ENCODE assay signal across 8 cellular contexts in genomic region chr5:113612060-113612496, GRCh38.
DNase-seq lines count a peak whose midpoint lies in the region; ATAC-seq, FAIRE-seq and TF ChIP-seq lines count a peak whose summit lies in the region.

No MANE protein-coding gene starts in this region.

- peak overlapping the region; percentile 39; the same call in 2 of the 3 replicates for H3K4me2 ChIP-seq in A549

- WGBS in A549 (ENCODE audit: missing lambda C conversion rate), result 1% methylated on average over 4 of the region's 4 CpGs
- WGBS in transverse colon (ENCODE audit: low coverage in 1 of 2), 2 donors, result 2 to 5% methylated on average over 4 of the region's 4 CpGs

- TF ChIP-seq CTCF in A549 (IDR thresholded peaks at IDR 0.05) (peak; percentile 80), GM12864 (IDR thresholded peaks at IDR 0.05; ENCODE audit: low read depth, low read length, missing control alignments) (peak; percentile 35), astrocyte of the cerebellum (IDR thresholded peaks at IDR 0.05; ENCODE audit: low read depth, low read length, missing control alignments) (peak; percentile 25), transverse colon (IDR thresholded peaks at IDR 0.05) (peak; percentile 52 to 62 (median 58))

- peak; percentile 88 for FAIRE-seq in A549 (lab: Jason Lieb, UNC)

- H3K4me1 Mint-ChIP-seq in immature natural killer cell, result no peaks in the 10 kb centered on the region

- H3K9me3 Mint-ChIP-seq in immature natural killer cell, result no peaks in the 10 kb centered on the region

- H3K27ac Mint-ChIP-seq in immature natural killer cell, result no peak overlapping the region

- in situ Hi-C loops in astrocyte of the cerebellum (cut with HindIII; ENCODE audit: low sequenced_read_pairs), result no loop called here
- in situ Hi-C loops in transverse colon (cut with MboI; ENCODE audit: low pct_ligation_motif_present in 1 of 4, low pct_unique_long_range_greater_than_20kb in 1 of 4, low sequenced_read_pairs in 3 of 4), result loop anchor here in 1 of 4 donors (25.0 kb wide), 2 partner anchors 225 to 625 kb away; partner anchors contain the start of gene DCP2

- H3K4me1 ChIP-seq in A549 (no peaks in the 10 kb centered on the region), transverse colon (peaks cover 0 to 3% (median 0%) of the 10 kb centered on the region in 4 donors)

- no peak overlapping the region for H3K4me3 Mint-ChIP-seq in immature natural killer cell

- ATAC-seq in A549 (peak; percentile 62 to 88; a peak in 5 of 6 replicates), HG02588 (IDR thresholded peaks at IDR 0.05; ENCODE audit: unreplicated experiment) (peak; percentile 75), GM19023 (IDR thresholded peaks at IDR 0.05; ENCODE audit: unreplicated experiment) (no peak)

- no peaks in the 10 kb centered on the region; the same call in 2 of the 3 replicates for H3K9me3 ChIP-seq in A549
- H3K9me3 ChIP-seq in transverse colon, result no peaks in the 10 kb centered on the region

- H3K27ac ChIP-seq in A549 (no peak overlapping the region), transverse colon (no peak overlapping the region)

- peaks cover 0 to 4% (median 4%) of the 10 kb centered on the region in 3 donors for H3K27me3 Mint-ChIP-seq in immature natural killer cell (ENCODE audit: low read depth in 3 of 3)

- no peaks in the 10 kb centered on the region for H3K36me3 Mint-ChIP-seq in immature natural killer cell

- intact Hi-C loops in transverse colon (cut with DNase I; ENCODE audit: low total_unique reads), result loop anchor here (10.0 kb wide), 2 partner anchors 1453 to 1633 kb away; no protein-coding TSS in a partner anchor

- POLR2A ChIA-PET in A549 (lab: Yijun Ruan, JAX), result interaction anchor here (0.6 kb wide), 1 partner anchor 99 kb away, joined by 3 read pairs; no protein-coding TSS in a partner anchor

- no peaks in the 10 kb centered on the region for H3K36me3 ChIP-seq in transverse colon

- TF ChIP-seq EP300 in A549 (IDR thresholded peaks at IDR 0.05) (no peak), transverse colon (IDR thresholded peaks at IDR 0.05; ENCODE audit: low read depth) (no peak)

- TF ChIP-seq POLR2A in A549 (IDR thresholded peaks at IDR 0.05; ENCODE audit: low read length) (no peak), transverse colon (IDR thresholded peaks at IDR 0.05) (no peak)

- no peak overlapping the region for H3K4me3 ChIP-seq in A549
- no peak overlapping the region for H3K4me3 ChIP-seq in GM12864 (ENCODE audit: low read depth, low read length)
- no peak overlapping the region for H3K4me3 ChIP-seq in astrocyte of the cerebellum (ENCODE audit: low read depth, low read length)
- no peak overlapping the region for H3K4me3 ChIP-seq in transverse colon

- peak; percentile 77 to 81 for TF ChIP-seq RAD21 in A549 (conservative IDR thresholded peaks at IDR 0.05 in 1 of 2, IDR thresholded peaks at IDR 0.05 in 1 of 2)

- CTCF ChIA-PET in A549 (lab: Yijun Ruan, JAX), result interaction anchor here (0.6 to 2.8 kb wide), 25 partner anchors 9 to 1632 kb away, joined by 3 to 36 read pairs (median 4); no protein-coding TSS in a partner anchor

- DNase-seq in A549 (ENCODE audit: low read depth in 1 of 2, low spot score in 1 of 2) (peak; percentile 35 to 41), GM12864 (ENCODE audit: low read depth) (no peak), NCI-H146 (lab: John Stamatoyannopoulos, UW) (peak; percentile 42), astrocyte of the cerebellum (ENCODE audit: low read depth) (peak; percentile 4), immature natural killer cell (peak; percentile 14 to 38 (median 35)), transverse colon (no peak)

- H3K27me3 ChIP-seq in transverse colon, result peaks cover 13% of the 10 kb centered on the region

TF ChIP-seq in A549, 52 proteins besides CTCF, POLR2A, EP300 and RAD21:
- peak; percentile 65 for TF ChIP-seq SMC3 (IDR thresholded peaks at IDR 0.05)
- TF ChIP-seq RARB (CRISPR knock-in tag; IDR thresholded peaks at IDR 0.05), result no peak
TF ChIP-seq in A549: peak in this region for 1.

Comparison
In these comparisons a context has a peak if more than half of its experiments do, and no peak if none do; other contexts are left out.
1. DNase-seq: peak in A549 (2 of 2), NCI-H146 (single experiment), astrocyte of the cerebellum (single experiment) and immature natural killer cell (3 of 3); none in GM12864 (single experiment) and transverse colon (single experiment).
2. CTCF ChIP-seq: peak in every context shown above with its lines; median percentile 80 in A549; 58 in transverse colon; 35 in GM12864; 25 in astrocyte of the cerebellum.